ENCODE assay signal across 12 cellular contexts in genomic region chrX:71128166-71128833, GRCh38. TPM values are rescaled to one million over a fixed set of nuclear protein-coding genes. Genes with fewer than 3 reads are reported as not detected.
DNase-seq lines count a peak whose midpoint lies in the region; ATAC-seq and TF ChIP-seq lines count a peak whose summit lies in the region.
"Had no signal": no experiment of that assay in that cellular context is flagged by ENCODE, and none has a peak within 500 bp of the region (broad histone marks: within the 10 kb centered on the region; RNA-seq: fewer than 3 reads in every experiment).

No MANE protein-coding gene starts in this region.

- peaks cover 50% of the 10 kb centered on the region for H3K36me3 Mint-ChIP-seq in T-helper 1 cell treated with Interleukin-12 subunit alpha and Interleukin-12 subunit beta and Interleukin-4 antibody, amounts not matched to agents 30 μg/mL and 1 μg/mL, for 36 hours (ENCODE audit: low read depth)
- peaks cover 50% of the 10 kb centered on the region for H3K36me3 Mint-ChIP-seq in endothelial cell (ENCODE audit: low read depth, unreplicated experiment)

- H3K27me3 ChIP-seq in osteoblast (ENCODE audit: insufficient read depth, low read length): no peaks in the 10 kb centered on the region
- H3K27me3 ChIP-seq: ascending aorta had no signal

- H3K27ac ChIP-seq in osteoblast (ENCODE audit: low read depth, low read length): peak overlapping the region; percentile 27
- H3K27ac ChIP-seq: 22Rv1, ascending aorta had no signal

- no peaks in the 10 kb centered on the region for H3K9me3 Mint-ChIP-seq in T-helper 1 cell treated with Interleukin-12 subunit alpha and Interleukin-12 subunit beta and Interleukin-4 antibody, amounts not matched to agents 30 μg/mL and 1 μg/mL, for 36 hours
- H3K9me3 Mint-ChIP-seq in endothelial cell (ENCODE audit: unreplicated experiment): no peaks in the 10 kb centered on the region
- H3K9me3 Mint-ChIP-seq: type B pancreatic cell had no signal

- peaks cover 6% of the 10 kb centered on the region for H3K4me1 ChIP-seq in osteoblast (ENCODE audit: insufficient read depth, low read length)
- H3K4me1 ChIP-seq: ascending aorta had no signal

- no peak for TF ChIP-seq CTCF in endothelial cell (IDR thresholded peaks at IDR 0.05; ENCODE audit: unreplicated experiment)
- no peak for TF ChIP-seq CTCF in osteoblast (IDR thresholded peaks at IDR 0.05; ENCODE audit: extremely low read depth, low read depth, low read length)

- H3K27ac Mint-ChIP-seq in T-helper 1 cell treated with Interleukin-12 subunit alpha and Interleukin-12 subunit beta and Interleukin-4 antibody, amounts not matched to agents 30 μg/mL and 1 μg/mL, for 36 hours: peak overlapping the region; percentile 45
- H3K27ac Mint-ChIP-seq in endothelial cell (ENCODE audit: unreplicated experiment): no peak overlapping the region

- no peak overlapping the region for H2AFZ ChIP-seq in osteoblast (ENCODE audit: low read length)

- H3K36me3 ChIP-seq in osteoblast (ENCODE audit: insufficient read depth, low read length): peaks cover 34% of the 10 kb centered on the region

- DNase-seq in T-helper 1 cell: no peak
- no peak for DNase-seq in endothelial cell (ENCODE audit: low spot score)
- no peak for DNase-seq in osteoblast (ENCODE audit: insufficient read length, low spot score, missing footprints)
- no peak for DNase-seq in AML-193 (lab: John Stamatoyannopoulos, UW)
- DNase-seq in NCI-H2227 (lab: John Stamatoyannopoulos, UW; ENCODE audit: unreplicated experiment): no peak

- no peaks in the 10 kb centered on the region for H3K27me3 Mint-ChIP-seq in T-helper 1 cell treated with Interleukin-12 subunit alpha and Interleukin-12 subunit beta and Interleukin-4 antibody, amounts not matched to agents 30 μg/mL and 1 μg/mL, for 36 hours (ENCODE audit: low read depth)
- H3K27me3 Mint-ChIP-seq in endothelial cell (ENCODE audit: unreplicated experiment): peaks cover 5% of the 10 kb centered on the region
- H3K27me3 Mint-ChIP-seq: type B pancreatic cell had no signal

- no peaks in the 10 kb centered on the region for H3K9me3 ChIP-seq in osteoblast (ENCODE audit: low read depth, low read length)
- H3K9me3 ChIP-seq: ascending aorta had no signal

- H3K4me2 ChIP-seq in osteoblast (ENCODE audit: insufficient read depth, low read length): no peak overlapping the region

- H3K4me3 Mint-ChIP-seq in T-helper 1 cell treated with Interleukin-12 subunit alpha and Interleukin-12 subunit beta and Interleukin-4 antibody, amounts not matched to agents 30 μg/mL and 1 μg/mL, for 36 hours: no peak overlapping the region
- peak overlapping the region; percentile 12 for H3K4me3 Mint-ChIP-seq in endothelial cell (ENCODE audit: unreplicated experiment)
- H3K4me3 Mint-ChIP-seq: type B pancreatic cell had no signal

- no peaks in the 10 kb centered on the region for H3K79me2 ChIP-seq in osteoblast (ENCODE audit: insufficient read depth, low read length)

- H3K4me3 ChIP-seq in osteoblast (ENCODE audit: insufficient read depth, low read length): no peak overlapping the region
- H3K4me3 ChIP-seq: ascending aorta had no signal

- H3K4me1 Mint-ChIP-seq in T-helper 1 cell treated with Interleukin-12 subunit alpha and Interleukin-12 subunit beta and Interleukin-4 antibody, amounts not matched to agents 30 μg/mL and 1 μg/mL, for 36 hours (ENCODE audit: low read depth): peaks cover 22% of the 10 kb centered on the region
- peaks cover 16% of the 10 kb centered on the region for H3K4me1 Mint-ChIP-seq in endothelial cell (ENCODE audit: unreplicated experiment)

- peaks cover 6% of the 10 kb centered on the region for H4K20me1 ChIP-seq in osteoblast (ENCODE audit: insufficient read depth, low read length)

- ATAC-seq in SK-N-SH treated with all-trans-retinoic acid at 6 μM for 48 hours (peak; percentile 44), HG03095 (IDR thresholded peaks at IDR 0.05; ENCODE audit: unreplicated experiment) (no peak)

TF ChIP-seq in SK-N-SH treated with all-trans-retinoic acid at 6 μM for 48 hours, 23 proteins besides CTCF, POLR2A, EP300 and RAD21:
- TF ChIP-seq ZNF565 (CRISPR knock-in tag; conservative IDR thresholded peaks at IDR 0.05; ENCODE audit: low read depth) (no peak), ZFP30 (CRISPR knock-in tag; IDR thresholded peaks at IDR 0.05) (no peak), ISL1 (CRISPR knock-in tag; IDR thresholded peaks at IDR 0.05) (no peak), CSRNP3 (CRISPR knock-in tag; IDR thresholded peaks at IDR 0.05) (no peak), ZC3H10 (CRISPR knock-in tag; IDR thresholded peaks at IDR 0.05) (no peak), ZNF8 (CRISPR knock-in tag; IDR thresholded peaks at IDR 0.05) (no peak)
- TF ChIP-seq, protein P1, sequence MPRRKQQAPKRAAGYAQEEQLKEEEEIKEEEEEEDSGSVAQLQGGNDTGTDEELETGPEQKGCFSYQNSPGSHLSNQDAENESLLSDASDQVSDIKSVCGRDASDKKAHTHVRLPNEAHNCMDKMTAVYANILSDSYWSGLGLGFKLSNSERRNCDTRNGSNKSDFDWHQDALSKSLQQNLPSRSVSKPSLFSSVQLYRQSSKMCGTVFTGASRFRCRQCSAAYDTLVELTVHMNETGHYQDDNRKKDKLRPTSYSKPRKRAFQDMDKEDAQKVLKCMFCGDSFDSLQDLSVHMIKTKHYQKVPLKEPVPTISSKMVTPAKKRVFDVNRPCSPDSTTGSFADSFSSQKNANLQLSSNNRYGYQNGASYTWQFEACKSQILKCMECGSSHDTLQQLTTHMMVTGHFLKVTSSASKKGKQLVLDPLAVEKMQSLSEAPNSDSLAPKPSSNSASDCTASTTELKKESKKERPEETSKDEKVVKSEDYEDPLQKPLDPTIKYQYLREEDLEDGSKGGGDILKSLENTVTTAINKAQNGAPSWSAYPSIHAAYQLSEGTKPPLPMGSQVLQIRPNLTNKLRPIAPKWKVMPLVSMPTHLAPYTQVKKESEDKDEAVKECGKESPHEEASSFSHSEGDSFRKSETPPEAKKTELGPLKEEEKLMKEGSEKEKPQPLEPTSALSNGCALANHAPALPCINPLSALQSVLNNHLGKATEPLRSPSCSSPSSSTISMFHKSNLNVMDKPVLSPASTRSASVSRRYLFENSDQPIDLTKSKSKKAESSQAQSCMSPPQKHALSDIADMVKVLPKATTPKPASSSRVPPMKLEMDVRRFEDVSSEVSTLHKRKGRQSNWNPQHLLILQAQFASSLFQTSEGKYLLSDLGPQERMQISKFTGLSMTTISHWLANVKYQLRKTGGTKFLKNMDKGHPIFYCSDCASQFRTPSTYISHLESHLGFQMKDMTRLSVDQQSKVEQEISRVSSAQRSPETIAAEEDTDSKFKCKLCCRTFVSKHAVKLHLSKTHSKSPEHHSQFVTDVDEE (CRISPR knock-in tag; IDR thresholded peaks at IDR 0.05): no peak
TF ChIP-seq in SK-N-SH treated with all-trans-retinoic acid at 6 μM for 48 hours: peak in this region for 0.

RNA-seq across cellular contexts. Expression of gene MED12, which starts 9.9 kb away (rescaled TPM):
- total RNA-seq in endothelial cell (ENCODE audit: unreplicated experiment): 128 TPM
- 20.9 and 24.2 TPM in 2 replicates for total RNA-seq in osteoblast

RNA-seq across cellular contexts. Expression of gene NLGN3, which starts 16.3 kb away (rescaled TPM):
- total RNA-seq in endothelial cell (ENCODE audit: unreplicated experiment) (1.7 TPM), osteoblast (0.29 and 0.36 TPM in 2 replicates)

RNA-seq across cellular contexts. Expression of gene IL2RG, which starts 16.9 kb away (rescaled TPM):
- not detected for total RNA-seq in endothelial cell (ENCODE audit: unreplicated experiment)
- total RNA-seq in osteoblast: not detected in 2 replicates

RNA-seq across cellular contexts. Expression of gene CXorf65, which starts 21.8 kb away (rescaled TPM):
- total RNA-seq in endothelial cell (ENCODE audit: unreplicated experiment): not detected
- not detected in 2 replicates for total RNA-seq in osteoblast
- total RNA-seq: ascending aorta, left lobe of liver had no signal

RNA-seq across cellular contexts. Expression of gene FOXO4, which starts 32.6 kb away (rescaled TPM):
- total RNA-seq in endothelial cell (ENCODE audit: unreplicated experiment): 16.4 TPM
- 6.8 and 7.6 TPM in 2 replicates for total RNA-seq in osteoblast
